ENCODE assay signal across 8 cellular contexts in the genomic region with DNA sequence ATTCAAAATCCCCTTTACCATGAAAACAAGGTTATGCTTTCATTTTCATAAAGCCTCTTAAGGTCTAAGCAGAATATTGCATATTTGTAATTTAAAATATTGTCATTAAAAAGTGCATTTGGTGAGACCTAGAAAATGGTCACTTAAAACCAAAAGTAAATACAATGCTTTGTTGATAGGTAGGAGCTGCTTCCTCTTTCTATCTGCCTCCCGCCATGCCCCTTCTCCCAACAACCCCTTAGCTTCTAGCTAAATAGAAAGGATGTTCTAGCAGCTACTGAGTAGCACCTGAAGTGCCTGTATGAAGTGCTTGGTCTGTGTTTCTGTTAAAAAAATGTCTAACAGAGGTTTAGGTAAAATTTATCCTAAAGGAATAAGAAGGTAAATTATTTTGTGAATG.
DNase-seq lines count a peak whose midpoint lies in the region; ATAC-seq, FAIRE-seq and TF ChIP-seq lines count a peak whose summit lies in the region.
"Not testable (repeated sequence)": the region's sequence is repeated elsewhere in the genome, so short reads cannot be mapped to it uniquely, and the experiment has no call there.

No MANE protein-coding gene starts in this region.

- ATAC-seq in GM18907 (IDR thresholded peaks at IDR 0.05; ENCODE audit: unreplicated experiment): peak; percentile 68
- ATAC-seq in GM19467 (IDR thresholded peaks at IDR 0.05; ENCODE audit: unreplicated experiment): peak; percentile 69
- ATAC-seq in GM21619 (IDR thresholded peaks at IDR 0.05; ENCODE audit: unreplicated experiment): peak; percentile 73
- ATAC-seq in HG02852 (IDR thresholded peaks at IDR 0.05; ENCODE audit: unreplicated experiment): peak; percentile 85
- ATAC-seq in HG03103 (IDR thresholded peaks at IDR 0.05; ENCODE audit: low read depth, unreplicated experiment): peak; percentile 59
- ATAC-seq in HG03457 (IDR thresholded peaks at IDR 0.05; ENCODE audit: unreplicated experiment): peak; percentile 47
- peak; percentile 87 for ATAC-seq in GM12878

- H3K79me2 ChIP-seq in GM12878 (ENCODE audit: control insufficient read depth, insufficient read depth, low read length): not testable (repeated sequence)

- not testable (repeated sequence) for H3K4me1 ChIP-seq in GM12878 (ENCODE audit: control insufficient read depth, insufficient read depth, low read length)

- peak; percentile 1 for DNase-seq in GM12865 (ENCODE audit: low read depth)
- not testable (repeated sequence) for DNase-seq in GM12878 (ENCODE audit: low read depth, low spot score)

- H3K36me3 ChIP-seq in GM12878 (ENCODE audit: control insufficient read depth in 2 of 2, insufficient read depth in 2 of 2, low read length in 1 of 2): not testable (repeated sequence)

- WGBS in GM12878 (ENCODE audit: insufficient coverage, insufficient replicate concordance, low lambda C conversion rate, missing lambda C conversion rate): 0% methylated on average over 1 of the region's 1 CpG

- not testable (repeated sequence) for H3K9ac ChIP-seq in GM12878 (ENCODE audit: control insufficient read depth, insufficient read depth, low read length)

- not testable (repeated sequence) for H4K20me1 ChIP-seq in GM12878 (ENCODE audit: control insufficient read depth, insufficient read depth)

- intact Hi-C loops in GM12878 (cut with micrococcal nuclease; ENCODE audit: unreplicated experiment): not testable (repeated sequence)

- not testable (repeated sequence) for BruUV-seq in GM12878 (replicated peaks; lab: Mats Ljungman, UMichigan)

- H3K4me2 ChIP-seq in GM12878 (ENCODE audit: control insufficient read depth, insufficient read depth): not testable (repeated sequence)

- TF ChIP-seq EP300 in GM12878 (IDR thresholded peaks at IDR 0.05; ENCODE audit: borderline replicate concordance in 1 of 2, control insufficient read depth in 1 of 2, low read depth in 2 of 2, low read length in 2 of 2): not testable (repeated sequence)

- not testable (repeated sequence) for TF ChIP-seq RAD21 in GM12878 (IDR thresholded peaks at IDR 0.05; ENCODE audit: insufficient read depth, low read depth, low read length)

- H3K4me3 ChIP-seq in GM12865 (ENCODE audit: low read depth, low read length); GM12878: not testable (repeated sequence)

- RAD21 ChIA-PET in GM12878 (lab: Charles Lee; ENCODE audit: unreplicated experiment): not testable (repeated sequence)

- TF ChIP-seq POLR2A in GM12878 (IDR thresholded peaks at IDR 0.05; ENCODE audit: low read depth, low read length): not testable (repeated sequence)

- not testable (repeated sequence) for TF ChIP-seq CTCF in GM12865 (IDR thresholded peaks at IDR 0.05; ENCODE audit: insufficient read depth, low read depth, low read length, missing control alignments); GM12878 (IDR thresholded peaks at IDR 0.05 in 2 of 3, conservative IDR thresholded peaks at IDR 0.05 in 1 of 3; ENCODE audit: control insufficient read depth in 2 of 3, extremely low read depth in 1 of 3, insufficient read depth in 1 of 3, low read depth in 3 of 3, low read length in 3 of 3)

- CTCF ChIA-PET in GM12878 (lab: Yijun Ruan, JAX): not testable (repeated sequence)

- not testable (repeated sequence) for H2AFZ ChIP-seq in GM12878 (ENCODE audit: control insufficient read depth, low read depth, low read length)

- H3K27ac ChIP-seq in GM12878 (ENCODE audit: control insufficient read depth, insufficient read depth): not testable (repeated sequence)

- SMC1A ChIA-PET in GM12878 (lab: Charles Lee; ENCODE audit: uncharacterized antibody, unreplicated experiment): not testable (repeated sequence)

- H3K9me3 ChIP-seq in GM12878 (replicated peaks; ENCODE audit: control insufficient read depth, insufficient read depth, low read length): not testable (repeated sequence)

- in situ Hi-C loops in GM12878 (cut with MboI): not testable (repeated sequence)

- POLR2A ChIA-PET in GM12878 (lab: Charles Lee): not testable (repeated sequence)

- H3K27me3 ChIP-seq in GM12878 (replicated peaks in 1 of 2; ENCODE audit: control insufficient read depth in 2 of 2, insufficient read depth in 2 of 2, low read length in 1 of 2): not testable (repeated sequence)

- not testable (repeated sequence) for FAIRE-seq in GM12878 (lab: Jason Lieb, UNC)
